ENCODE assay signal across 27 cellular contexts in genomic region chr4:38320833-38321232, GRCh38.
DNase-seq lines count a peak whose midpoint lies in the region; ATAC-seq and TF ChIP-seq lines count a peak whose summit lies in the region.
"Had no signal": no experiment of that assay in that cellular context is flagged by ENCODE, and none has a peak within 500 bp of the region (broad histone marks: within the 10 kb centered on the region; RNA-seq: fewer than 3 reads in every experiment).

No MANE protein-coding gene starts in this region.

- H3K9me2 ChIP-seq in MM.1S (replicated peaks; ENCODE audit: insufficient read depth, low read length), result no peaks in the 10 kb centered on the region

- TF ChIP-seq POLR2A in transverse colon (IDR thresholded peaks at IDR 0.05), result no peak

- peaks cover 3% of the 10 kb centered on the region for H3K36me3 Mint-ChIP-seq in activated naive CD8-positive, alpha-beta T cell
- H3K36me3 Mint-ChIP-seq in activated naive CD8-positive, alpha-beta T cell treated with anti-CD3 and anti-CD28 coated beads, Interleukin-2, amount 50 U/mL, for 24 hours (ENCODE audit: low read depth), result no peaks in the 10 kb centered on the region
- peaks cover 0 to 10% of the 10 kb centered on the region in 2 donors for H3K36me3 Mint-ChIP-seq in naive B cell
- H3K36me3 Mint-ChIP-seq in T-helper 2 cell treated with Interferon-gamma antibody and Interleukin-4, amounts not matched to agents 5 μg/mL and 100 μg/mL, for 36 hours (ENCODE audit: low read depth), result peaks cover 1% of the 10 kb centered on the region

- H3K27ac ChIP-seq in MM.1S (ENCODE audit: low read length) (0 out of 2 replicates have a peak overlapping the region, but pooled peaks have one; percentile 82), transverse colon (peak overlapping the region in 2 of 4 donors; percentile 87 to 90)
- H3K27ac ChIP-seq: SJSA1, WERI-Rb-1 had no signal

- no peak overlapping the region for H3K9ac ChIP-seq in MM.1S (ENCODE audit: low read length)

- H2AFZ ChIP-seq in MM.1S (ENCODE audit: low read length), result no peak overlapping the region

- no peak for TF ChIP-seq EP300 in transverse colon (IDR thresholded peaks at IDR 0.05; ENCODE audit: low read depth)

- H3K27ac Mint-ChIP-seq in activated naive CD8-positive, alpha-beta T cell, result peak overlapping the region; percentile 22
- no peak overlapping the region for H3K27ac Mint-ChIP-seq in activated naive CD8-positive, alpha-beta T cell treated with anti-CD3 and anti-CD28 coated beads, Interleukin-2, amount 50 U/mL, for 24 hours
- peak overlapping the region in 4 of 6 donors; percentile 2 to 69 (median 20) for H3K27ac Mint-ChIP-seq in naive B cell
- H3K27ac Mint-ChIP-seq in T-helper 2 cell treated with Interferon-gamma antibody and Interleukin-4, amounts not matched to agents 5 μg/mL and 100 μg/mL, for 36 hours, result no peak overlapping the region

- 69 to 73% methylated on average over 4 of the region's 4 CpGs for WGBS in transverse colon (ENCODE audit: low coverage in 1 of 2), 2 donors

- no peaks in the 10 kb centered on the region for H3K9me3 ChIP-seq in MM.1S (replicated peaks; ENCODE audit: insufficient read depth, low read length)
- H3K9me3 ChIP-seq in transverse colon, result no peaks in the 10 kb centered on the region
- H3K9me3 ChIP-seq: A549, colonic mucosa, esophagus muscularis mucosa, gastroesophageal sphincter, prostate gland, SJSA1, upper lobe of left lung had no signal

- H3F3A ChIP-seq in MM.1S (ENCODE audit: insufficient read depth, low read length), result peaks cover 15% of the 10 kb centered on the region

- H3K4me1 ChIP-seq in MM.1S (ENCODE audit: low read length) (peaks cover 17% of the 10 kb centered on the region), transverse colon (peaks cover 10 to 31% (median 18%) of the 10 kb centered on the region in 4 donors)

- H3K36me3 ChIP-seq in MM.1S (replicated peaks; ENCODE audit: insufficient read depth, low read length) (no peaks in the 10 kb centered on the region), transverse colon (no peaks in the 10 kb centered on the region)
- H3K36me3 ChIP-seq: BE2C, colonic mucosa, esophagus muscularis mucosa, gastroesophageal sphincter, prostate gland, SJSA1, upper lobe of left lung, WERI-Rb-1 had no signal

- H3K4me3 ChIP-seq in MM.1S (ENCODE audit: low read length), result no peak overlapping the region
- H3K4me3 ChIP-seq in transverse colon, result no peak overlapping the region
- H3K4me3 ChIP-seq: A549, colonic mucosa, esophagus muscularis mucosa, gastroesophageal sphincter, prostate gland, SJSA1, upper lobe of left lung had no signal

- H3K79me2 ChIP-seq in MM.1S (ENCODE audit: low read length), result no peaks in the 10 kb centered on the region

- H3K27me3 ChIP-seq in MM.1S (replicated peaks; ENCODE audit: insufficient read depth, low read length) (no peaks in the 10 kb centered on the region), transverse colon (no peaks in the 10 kb centered on the region)
- H3K27me3 ChIP-seq: BE2C, colonic mucosa, esophagus muscularis mucosa, gastroesophageal sphincter, SJSA1, upper lobe of left lung had no signal

- no peak for DNase-seq in activated naive CD8-positive, alpha-beta T cell treated with anti-CD3 and anti-CD28 coated beads, Interleukin-2, amount 50 U/mL, for 24 hours
- DNase-seq in MM.1S (no peak), naive B cell (no peak), transverse colon (no peak), LoVo (ENCODE audit: low spot score) (no peak)
- DNase-seq in T-helper 2 cell treated with Interferon-gamma antibody and Interleukin-4, amounts not matched to agents 5 μg/mL and 100 μg/mL, for 36 hours (ENCODE audit: low spot score), result no peak
- no peak for DNase-seq in stimulated activated CD4-positive, alpha-beta T cell treated with anti-CD3 and anti-CD28 coated beads, Interleukin-4, amount 100 ng/mL, for 1 hour
- DNase-seq: activated effector memory CD4-positive, alpha-beta T cell treated with anti-CD3 and anti-CD28 coated beads, Interleukin-2, amount 50 U/mL, for 16 hours; amniotic stem cell; BE2C; colonic mucosa; DMS79 treated with DMSO at 0.1 percent for 48 hours; HCEC 1CT; hypothalamus; NCI-H1105; NCI-H1930; NCI-H2227 treated with DMSO at 0.1 percent for 48 hours; NCI-H69; stimulated activated CD8-positive, alpha-beta memory T cell treated with anti-CD3 and anti-CD28 coated beads, Interleukin-4, amount 100 ng/mL, for 48 hours; WERI-Rb-1 had no signal

- H3K4me3 Mint-ChIP-seq in activated naive CD8-positive, alpha-beta T cell, result no peak overlapping the region
- no peak overlapping the region for H3K4me3 Mint-ChIP-seq in activated naive CD8-positive, alpha-beta T cell treated with anti-CD3 and anti-CD28 coated beads, Interleukin-2, amount 50 U/mL, for 24 hours
- no peak overlapping the region for H3K4me3 Mint-ChIP-seq in naive B cell
- H3K4me3 Mint-ChIP-seq in T-helper 2 cell treated with Interferon-gamma antibody and Interleukin-4, amounts not matched to agents 5 μg/mL and 100 μg/mL, for 36 hours, result no peak overlapping the region

- intact Hi-C loops in transverse colon (cut with DNase I; ENCODE audit: low total_unique reads), result loop anchor here (1.0 kb wide), 1 partner anchor 342 kb away; no protein-coding TSS in a partner anchor

- no peaks in the 10 kb centered on the region for H4K20me1 ChIP-seq in MM.1S (ENCODE audit: insufficient read depth, low read length)

- in situ Hi-C loops in transverse colon (cut with MboI; ENCODE audit: low pct_ligation_motif_present in 1 of 4, low pct_unique_long_range_greater_than_20kb in 1 of 4, low sequenced_read_pairs in 3 of 4), result loop anchor here in 2 of 4 donors (10.0 to 25.0 kb wide), 2 partner anchors 259 to 354 kb away; no protein-coding TSS in a partner anchor

- peaks cover 57% of the 10 kb centered on the region for H3K4me1 Mint-ChIP-seq in activated naive CD8-positive, alpha-beta T cell (ENCODE audit: low read depth)
- peaks cover 37% of the 10 kb centered on the region for H3K4me1 Mint-ChIP-seq in activated naive CD8-positive, alpha-beta T cell treated with anti-CD3 and anti-CD28 coated beads, Interleukin-2, amount 50 U/mL, for 24 hours
- peaks cover 16 to 27% (median 25%) of the 10 kb centered on the region in 3 donors for H3K4me1 Mint-ChIP-seq in naive B cell
- H3K4me1 Mint-ChIP-seq in T-helper 2 cell treated with Interferon-gamma antibody and Interleukin-4, amounts not matched to agents 5 μg/mL and 100 μg/mL, for 36 hours (ENCODE audit: low read depth), result peaks cover 23% of the 10 kb centered on the region

- no peaks in the 10 kb centered on the region for H3K9me3 Mint-ChIP-seq in activated naive CD8-positive, alpha-beta T cell (ENCODE audit: low read depth)
- no peaks in the 10 kb centered on the region for H3K9me3 Mint-ChIP-seq in activated naive CD8-positive, alpha-beta T cell treated with anti-CD3 and anti-CD28 coated beads, Interleukin-2, amount 50 U/mL, for 24 hours
- peaks cover 0 to 13% (median 4%) of the 10 kb centered on the region in 7 donors for H3K9me3 Mint-ChIP-seq in naive B cell
- peaks cover 3% of the 10 kb centered on the region for H3K9me3 Mint-ChIP-seq in T-helper 2 cell treated with Interferon-gamma antibody and Interleukin-4, amounts not matched to agents 5 μg/mL and 100 μg/mL, for 36 hours

- TF ChIP-seq CTCF in MM.1S (IDR thresholded peaks at IDR 0.05; ENCODE audit: low read length), result no peak
- no peak for TF ChIP-seq CTCF in transverse colon (IDR thresholded peaks at IDR 0.05)

- no peaks in the 10 kb centered on the region for H3K27me3 Mint-ChIP-seq in activated naive CD8-positive, alpha-beta T cell
- H3K27me3 Mint-ChIP-seq in activated naive CD8-positive, alpha-beta T cell treated with anti-CD3 and anti-CD28 coated beads, Interleukin-2, amount 50 U/mL, for 24 hours, result peaks cover 1% of the 10 kb centered on the region
- H3K27me3 Mint-ChIP-seq in naive B cell, result no peaks in the 10 kb centered on the region
- H3K27me3 Mint-ChIP-seq in T-helper 2 cell treated with Interferon-gamma antibody and Interleukin-4, amounts not matched to agents 5 μg/mL and 100 μg/mL, for 36 hours (ENCODE audit: low read depth), result peaks cover 14% of the 10 kb centered on the region

- H3K4me2 ChIP-seq in MM.1S (ENCODE audit: low read depth, low read length), result no peak overlapping the region; the same call in 1 of the 2 replicates

- no peak for ATAC-seq in activated naive CD8-positive, alpha-beta T cell treated with anti-CD3 and anti-CD28 coated beads, Interleukin-2, amount 50 U/mL, for 24 hours
- no peak for ATAC-seq in naive B cell (ENCODE audit: low read depth in 2 of 2)
- ATAC-seq: gastroesophageal sphincter had no signal

Comparison
In these comparisons a context has a peak if more than half of its experiments do, and no peak if none do; other contexts are left out.
1. H3K27ac Mint-ChIP-seq: peak in activated naive CD8-positive, alpha-beta T cell (single experiment) and naive B cell (4 of 6); none in activated naive CD8-positive, alpha-beta T cell treated with anti-CD3 and anti-CD28 coated beads, Interleukin-2, amount 50 U/mL, for 24 hours (single experiment) and T-helper 2 cell treated with Interferon-gamma antibody and Interleukin-4, amounts not matched to agents 5 μg/mL and 100 μg/mL, for 36 hours (single experiment).